ENCODE assay signal across 22 cellular contexts in genomic region chr10:4198216-4198615, GRCh38.
"Had no signal": no experiment of that assay in that cellular context is flagged by ENCODE, and none has a peak within 500 bp of the region (broad histone marks: within the 10 kb centered on the region; RNA-seq: fewer than 3 reads in every experiment).

No MANE protein-coding gene starts in this region.

- H3K4me3 ChIP-seq: coronary artery, heart left ventricle, lower lobe of right lung, mucosa of descending colon, right lobe of liver, stomach, thyroid gland had no signal

- H3K9me3 ChIP-seq: heart left ventricle, lower lobe of right lung, mucosa of descending colon, neutrophil, right lobe of liver, stomach, thyroid gland had no signal

- H3K36me3 ChIP-seq: heart left ventricle, lower lobe of right lung, neutrophil, right lobe of liver, stomach, thyroid gland had no signal

- DNase-seq: activated CD4-positive, alpha-beta T cell treated with anti-CD3 and anti-CD28 coated beads for 4 hours; activated CD4-positive, alpha-beta T cell treated with anti-CD3 and anti-CD28 coated beads, Interleukin-2, amount 50 U/mL, for 4 hours; activated effector memory CD4-positive, alpha-beta T cell treated with Interleukin-2 at 50 U/mL for 16 hours; activated naive CD4-positive, alpha-beta T cell treated with Interleukin-2 at 50 U/mL for 16 hours; activated T-cell treated with anti-CD3 and anti-CD28 coated beads for 4 hours; anterior cingulate cortex; foreskin fibroblast; heart left ventricle; lower lobe of right lung; mucosa of descending colon; nephron progenitor cell; right lobe of liver; stimulated activated CD4-positive, alpha-beta T cell treated with anti-CD3 and anti-CD28 coated beads, Interleukin-15, amount 100 ng/mL, for 24 hours; stimulated activated CD4-positive, alpha-beta T cell treated with anti-CD3 and anti-CD28 coated beads, Interleukin-2, amount 100 ng/mL, for 24 hours; stimulated activated naive B cell treated with anti-CD40 and anti-IgM and Interleukin-4, amounts not matched to agents 10 μg/mL and 1 μg/mL and 100 μg/mL, for 72 hours; stomach; SW 1271; T-helper 9 cell; thyroid gland had no signal

- H3K27ac ChIP-seq: lower lobe of right lung, neutrophil, right lobe of liver, thyroid gland, VCaP had no signal

- H3K4me1 ChIP-seq: right lobe of liver, thyroid gland had no signal

- H3K27me3 ChIP-seq: heart left ventricle, neutrophil, right lobe of liver, stomach, thyroid gland had no signal
